ENCODE assay signal across 22 cellular contexts in genomic region chr3:15045667-15046066, GRCh38. TPM values are rescaled to one million over a fixed set of nuclear protein-coding genes. Genes with fewer than 3 reads are reported as not detected.
DNase-seq lines count a peak whose midpoint lies in the region; ATAC-seq and TF ChIP-seq lines count a peak whose summit lies in the region.
"Had no signal": no experiment of that assay in that cellular context is flagged by ENCODE, and none has a peak within 500 bp of the region (broad histone marks: within the 10 kb centered on the region; RNA-seq: fewer than 3 reads in every experiment).

No MANE protein-coding gene starts in this region.

- peaks cover 9 to 32% of the 10 kb centered on the region in 2 donors for H3K36me3 Mint-ChIP-seq in activated naive CD4-positive, alpha-beta T cell treated with anti-CD3 and anti-CD28 coated beads, Interleukin-2, amount 50 U/mL, for 72 hours
- H3K36me3 Mint-ChIP-seq in activated naive CD4-positive, alpha-beta T cell treated with anti-CD3 and anti-CD28 coated beads, Interleukin-2, amount 10 ng/mL, durations not matched to agents 7 days and 5 days = peaks cover 59% of the 10 kb centered on the region
- H3K36me3 Mint-ChIP-seq in activated naive CD8-positive, alpha-beta T cell = peaks cover 4% of the 10 kb centered on the region
- H3K36me3 Mint-ChIP-seq in stimulated activated effector memory CD8-positive, alpha-beta T cell treated with anti-CD3 and anti-CD28 coated beads, Interleukin-12 subunit alpha, Interleukin-12 subunit beta, amount 100 ng/mL, for 72 hours = peaks cover 100% of the 10 kb centered on the region

- no peak for TF ChIP-seq POLR2A in testis (IDR thresholded peaks at IDR 0.05)

- H3K27ac Mint-ChIP-seq in activated naive CD4-positive, alpha-beta T cell treated with anti-CD3 and anti-CD28 coated beads, Interleukin-2, amount 50 U/mL, for 72 hours = peak overlapping the region; percentile 33 to 76
- no peak overlapping the region for H3K27ac Mint-ChIP-seq in activated naive CD4-positive, alpha-beta T cell treated with anti-CD3 and anti-CD28 coated beads, Interleukin-2, amount 10 ng/mL, durations not matched to agents 7 days and 5 days
- H3K27ac Mint-ChIP-seq in activated naive CD8-positive, alpha-beta T cell = peak overlapping the region; percentile 74
- peak overlapping the region; percentile 75 for H3K27ac Mint-ChIP-seq in stimulated activated effector memory CD8-positive, alpha-beta T cell treated with anti-CD3 and anti-CD28 coated beads, Interleukin-12 subunit alpha, Interleukin-12 subunit beta, amount 100 ng/mL, for 72 hours

- no peak overlapping the region for H3K9ac ChIP-seq in KMS-11
- H3K9ac ChIP-seq: BLaER1 had no signal

- peak overlapping the region; percentile 28; the same call in 1 of the 2 replicates for H3K27ac ChIP-seq in KMS-11
- H3K27ac ChIP-seq in testis = no peak overlapping the region
- H3K27ac ChIP-seq: BLaER1, Peyer's patch, prostate gland, SJCRH30, stomach, tibial nerve had no signal

- H3K4me1 ChIP-seq in KMS-11 (ENCODE audit: low read depth, poor library complexity, severe bottlenecking) (peaks cover 37% of the 10 kb centered on the region), testis (peaks cover 1% of the 10 kb centered on the region)
- H3K4me1 ChIP-seq: Peyer's patch, SJCRH30, stomach had no signal

- H3K36me3 ChIP-seq in KMS-11 (ENCODE audit: insufficient read depth) = no peaks in the 10 kb centered on the region; the same call in 1 of the 2 replicates
- H3K36me3 ChIP-seq in testis (ENCODE audit: low read depth, missing control alignments) = no peaks in the 10 kb centered on the region
- H3K36me3 ChIP-seq: prostate gland had no signal

- CTCF ChIA-PET in activated naive CD4-positive, alpha-beta T cell treated with anti-CD3 and anti-CD28 coated beads, Interleukin-2, amount 10 ng/mL, durations not matched to agents 7 days and 5 days (lab: Charles Lee) = interaction anchor here (1.4 kb wide), 1 partner anchor 119 kb away, joined by 3 read pairs; no protein-coding TSS in a partner anchor

- no peaks in the 10 kb centered on the region for H3K27me3 Mint-ChIP-seq in activated naive CD4-positive, alpha-beta T cell treated with anti-CD3 and anti-CD28 coated beads, Interleukin-2, amount 10 ng/mL, durations not matched to agents 7 days and 5 days
- no peaks in the 10 kb centered on the region for H3K27me3 Mint-ChIP-seq in activated naive CD8-positive, alpha-beta T cell

- no peak for ATAC-seq in activated naive CD4-positive, alpha-beta T cell treated with anti-CD3 and anti-CD28 coated beads, Interleukin-2, amount 50 U/mL, for 72 hours
- ATAC-seq in stimulated activated effector memory CD8-positive, alpha-beta T cell treated with anti-CD3 and anti-CD28 coated beads, Interleukin-12 subunit alpha, Interleukin-12 subunit beta, amount 100 ng/mL, for 72 hours = no peak

- 73 to 100% methylated on average over 1 of the region's 1 CpG for WGBS in testis, 2 donors

- DNase-seq in activated naive CD4-positive, alpha-beta T cell treated with anti-CD3 and anti-CD28 coated beads, Interleukin-2, amount 50 U/mL, for 72 hours (ENCODE audit: low spot score in 2 of 2) = no peak
- no peak for DNase-seq in activated naive CD4-positive, alpha-beta T cell treated with anti-CD3 and anti-CD28 coated beads, Interleukin-2, amount 10 ng/mL, durations not matched to agents 7 days and 5 days
- no peak for DNase-seq in stimulated activated effector memory CD8-positive, alpha-beta T cell treated with anti-CD3 and anti-CD28 coated beads, Interleukin-12 subunit alpha, Interleukin-12 subunit beta, amount 100 ng/mL, for 72 hours (ENCODE audit: low spot score in 2 of 2)
- DNase-seq in central memory CD4-positive, alpha-beta T cell = no peak
- no peak for DNase-seq in testis
- DNase-seq: activated CD4-positive, alpha-beta T cell treated with anti-CD3 and anti-CD28 coated beads for 1 hour; Calu3; DND-41; HCEC 1CT; NCI-H1417 treated with DMSO at 0.1 percent for 48 hours; NCI-H2081 treated with DMSO at 0.1 percent for 48 hours; NCI-H226; NCI-H69; Peyer's patch; SJCRH30; stomach had no signal

- TF ChIP-seq CTCF in KMS-11 (conservative IDR thresholded peaks at IDR 0.05; ENCODE audit: low read depth, low read length) (no peak), testis (IDR thresholded peaks at IDR 0.05) (no peak)

- H3K4me2 ChIP-seq in KMS-11 = peak overlapping the region; percentile 1; the same call in 1 of the 2 replicates
- H3K4me2 ChIP-seq: BLaER1 had no signal

- H3K4me3 ChIP-seq in KMS-11 (IDR thresholded peaks at IDR 0.05; ENCODE audit: insufficient read depth, low read depth, low read length) (no peak overlapping the region), testis (no peak overlapping the region)
- H3K4me3 ChIP-seq: BLaER1, Peyer's patch, prostate gland, SJCRH30, stomach, tibial nerve had no signal

- H3K4me3 Mint-ChIP-seq in activated naive CD4-positive, alpha-beta T cell treated with anti-CD3 and anti-CD28 coated beads, Interleukin-2, amount 10 ng/mL, durations not matched to agents 7 days and 5 days = no peak overlapping the region
- H3K4me3 Mint-ChIP-seq in activated naive CD8-positive, alpha-beta T cell = no peak overlapping the region
- no peak overlapping the region for H3K4me3 Mint-ChIP-seq in stimulated activated effector memory CD8-positive, alpha-beta T cell treated with anti-CD3 and anti-CD28 coated beads, Interleukin-12 subunit alpha, Interleukin-12 subunit beta, amount 100 ng/mL, for 72 hours

- H3K27me3 ChIP-seq in KMS-11 (ENCODE audit: insufficient read depth, low read depth) (no peaks in the 10 kb centered on the region), testis (no peaks in the 10 kb centered on the region)
- H3K27me3 ChIP-seq: BLaER1, Peyer's patch, SJCRH30, stomach, tibial nerve had no signal

- no peaks in the 10 kb centered on the region for H4K20me1 ChIP-seq in KMS-11 (ENCODE audit: insufficient read depth)

- intact Hi-C loops in testis (cut with DNase I; ENCODE audit: low total_unique reads) = no loop called here

- H3K79me2 ChIP-seq in KMS-11 (ENCODE audit: insufficient read depth, low read depth) = no peaks in the 10 kb centered on the region

- peaks cover 24% of the 10 kb centered on the region for H3K4me1 Mint-ChIP-seq in activated naive CD4-positive, alpha-beta T cell treated with anti-CD3 and anti-CD28 coated beads, Interleukin-2, amount 10 ng/mL, durations not matched to agents 7 days and 5 days
- peaks cover 22% of the 10 kb centered on the region for H3K4me1 Mint-ChIP-seq in activated naive CD8-positive, alpha-beta T cell (ENCODE audit: low read depth)
- peaks cover 17% of the 10 kb centered on the region for H3K4me1 Mint-ChIP-seq in stimulated activated effector memory CD8-positive, alpha-beta T cell treated with anti-CD3 and anti-CD28 coated beads, Interleukin-12 subunit alpha, Interleukin-12 subunit beta, amount 100 ng/mL, for 72 hours

- no peaks in the 10 kb centered on the region for H3K9me3 Mint-ChIP-seq in activated naive CD4-positive, alpha-beta T cell treated with anti-CD3 and anti-CD28 coated beads, Interleukin-2, amount 50 U/mL, for 72 hours
- no peaks in the 10 kb centered on the region for H3K9me3 Mint-ChIP-seq in activated naive CD4-positive, alpha-beta T cell treated with anti-CD3 and anti-CD28 coated beads, Interleukin-2, amount 10 ng/mL, durations not matched to agents 7 days and 5 days
- H3K9me3 Mint-ChIP-seq in activated naive CD8-positive, alpha-beta T cell (ENCODE audit: low read depth) = no peaks in the 10 kb centered on the region
- H3K9me3 Mint-ChIP-seq in stimulated activated effector memory CD8-positive, alpha-beta T cell treated with anti-CD3 and anti-CD28 coated beads, Interleukin-12 subunit alpha, Interleukin-12 subunit beta, amount 100 ng/mL, for 72 hours = no peaks in the 10 kb centered on the region
- H3K9me3 Mint-ChIP-seq: activated T-helper 2 cell treated with anti-CD3 and anti-CD28 coated beads, Interferon-gamma antibody, Interleukin-2, Interleukin-4, amounts not matched to agents 10 μg/mL and 5 μg/mL and 100 μg/mL, durations not matched to agents 14 hours and 24 hours and 36 hours had no signal

- no peaks in the 10 kb centered on the region for H3K9me3 ChIP-seq in testis
- H3K9me3 ChIP-seq: BLaER1, Peyer's patch, prostate gland, SJCRH30, stomach, tibial nerve had no signal

- H2AFZ ChIP-seq in KMS-11 (ENCODE audit: low read depth) = no peak overlapping the region

RNA-seq across cellular contexts. Expression of gene MRPS25, which starts 19.4 kb away (rescaled TPM):
- 10 to 100 TPM; 47.2 to 78.9 TPM for total RNA-seq in activated naive CD4-positive, alpha-beta T cell treated with anti-CD3 and anti-CD28 coated beads, Interleukin-2, amount 50 U/mL, for 72 hours
- total RNA-seq in testis = 10 to 100 TPM; 40.4 to 55.4 TPM
- polyA plus RNA-seq in testis (ENCODE audit: insufficient read depth, low read depth, low replicate concordance) = 102 TPM

RNA-seq across cellular contexts. Expression of gene RBSN, which starts 53.3 kb away (rescaled TPM):
- 10 to 100 TPM; 14.2 to 14.5 TPM for total RNA-seq in activated naive CD4-positive, alpha-beta T cell treated with anti-CD3 and anti-CD28 coated beads, Interleukin-2, amount 50 U/mL, for 72 hours
- 10 to 100 TPM; 41.7 to 44.8 TPM for total RNA-seq in testis
- polyA plus RNA-seq in testis (ENCODE audit: insufficient read depth, low read depth, low replicate concordance) = 19.6 TPM
